Comparison of ENCODE assay signal across 15 cellular contexts in the genomic region with DNA sequence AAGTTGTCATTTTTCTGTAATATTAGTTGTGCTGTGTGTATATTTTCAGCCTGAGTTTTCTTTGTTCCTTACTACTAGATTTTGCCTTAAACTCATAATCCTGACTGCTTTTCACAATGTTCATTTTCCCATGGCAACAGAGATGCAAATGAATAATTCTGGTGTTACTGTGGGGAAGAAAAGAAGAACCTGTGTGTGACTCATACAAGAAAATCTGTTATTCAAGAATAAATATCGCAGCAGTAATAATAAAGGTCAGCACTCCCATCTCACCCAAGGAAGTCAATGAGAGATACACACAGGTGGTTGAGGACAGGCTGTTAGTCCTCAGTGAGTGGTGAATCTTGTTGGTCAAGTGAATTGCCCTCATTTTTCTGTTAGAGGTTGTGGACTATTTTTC.
DNase-seq lines count a peak whose midpoint lies in the region; TF ChIP-seq lines count a peak whose summit lies in the region.
"Had no signal": no experiment of that assay in that cellular context is flagged by ENCODE, and none has a peak within 500 bp of the region (broad histone marks: within the 10 kb centered on the region; RNA-seq: fewer than 3 reads in every experiment).

No MANE protein-coding gene starts in this region.

- intact Hi-C loops in dorsolateral prefrontal cortex (cut with DNase I): no loop called here

- no peak overlapping the region for H3K4me3 Mint-ChIP-seq in HFFc6

- H3K27ac ChIP-seq in fibroblast of lung (ENCODE audit: insufficient read depth, low read length): no peak overlapping the region
- H3K27ac ChIP-seq in dorsolateral prefrontal cortex: peak overlapping the region in 9 of 59 donors; percentile 3 to 51 (median 23)
- H3K27ac ChIP-seq: lower lobe of right lung, ovary, skin epidermis had no signal

- no peak overlapping the region for H3K4me3 ChIP-seq in fibroblast of lung (replicated peaks in 1 of 4; ENCODE audit: control extremely low read depth in 1 of 4, insufficient read depth in 1 of 4, low read depth in 3 of 4, low read length in 4 of 4)
- no peak overlapping the region for H3K4me3 ChIP-seq in retinal pigment epithelial cell (ENCODE audit: low read length)
- peak overlapping the region in 1 of 59 donors; percentile 28 for H3K4me3 ChIP-seq in dorsolateral prefrontal cortex
- H3K4me3 ChIP-seq: lower lobe of right lung, ovary, skin epidermis had no signal

- no peaks in the 10 kb centered on the region for H4K20me1 ChIP-seq in fibroblast of lung (ENCODE audit: control insufficient read depth, extremely low read depth, insufficient read depth, low read length)

- DNase-seq in HFFc6 (peak; percentile 61), NCI-H748 (lab: John Stamatoyannopoulos, UW; ENCODE audit: unreplicated experiment) (peak; percentile 72), fibroblast of lung (ENCODE audit: low read depth in 2 of 2) (peak; percentile 23 to 67), retinal pigment epithelial cell (ENCODE audit: low read depth) (peak; percentile 73), activated gamma-delta T cell (lab: John Stamatoyannopoulos, UW) (no peak), dorsolateral prefrontal cortex (no peak), NCI-H1436 treated with DMSO at 0.1 percent for 48 hours (lab: John Stamatoyannopoulos, UW) (no peak)
- DNase-seq: activated CD4-positive, alpha-beta T cell treated with anti-CD3 and anti-CD28 coated beads for 48 hours; activated naive CD4-positive, alpha-beta T cell treated with Interleukin-2 at 50 U/mL for 16 hours; dermis blood vessel endothelial cell; lower lobe of right lung; NCI-H1417 treated with DMSO at 0.1 percent for 48 hours; ovary; stimulated activated CD4-positive, alpha-beta T cell treated with anti-CD3 and anti-CD28 coated beads, Interleukin-4, amount 100 ng/mL, for 4 hours had no signal

- no peak overlapping the region for H3K9ac ChIP-seq in fibroblast of lung (ENCODE audit: insufficient read depth, low read length)

- H3K9me3 Mint-ChIP-seq in HFFc6: no peaks in the 10 kb centered on the region

- H3K36me3 Mint-ChIP-seq in HFFc6 (ENCODE audit: low read depth): no peaks in the 10 kb centered on the region

- no peaks in the 10 kb centered on the region for H3K27me3 Mint-ChIP-seq in HFFc6 (ENCODE audit: insufficient read depth)

- H3K79me2 ChIP-seq in fibroblast of lung (ENCODE audit: control insufficient read depth, insufficient read depth, low read length): no peaks in the 10 kb centered on the region

- H3K4me2 ChIP-seq in fibroblast of lung (ENCODE audit: extremely low read depth, insufficient read depth, low read length): no peak overlapping the region

- H3K4me1 ChIP-seq in fibroblast of lung (ENCODE audit: control insufficient read depth, extremely low read depth, insufficient read depth, low read length): no peaks in the 10 kb centered on the region
- H3K4me1 ChIP-seq: lower lobe of right lung had no signal

- no peaks in the 10 kb centered on the region for H3K36me3 ChIP-seq in fibroblast of lung (ENCODE audit: control insufficient read depth, insufficient read depth, low read length)
- H3K36me3 ChIP-seq: lower lobe of right lung, ovary had no signal

- peaks cover 31% of the 10 kb centered on the region for H3K4me1 Mint-ChIP-seq in HFFc6 (ENCODE audit: low read depth)

- H3K27me3 ChIP-seq in fibroblast of lung (ENCODE audit: control insufficient read depth, insufficient read depth, low read length) (no peaks in the 10 kb centered on the region), dorsolateral prefrontal cortex (no peaks in the 10 kb centered on the region)
- H3K27me3 ChIP-seq: ovary had no signal

- H3K9me3 ChIP-seq in fibroblast of lung (ENCODE audit: control insufficient read depth, insufficient read depth, low read depth, low read length): no peaks in the 10 kb centered on the region
- H3K9me3 ChIP-seq: lower lobe of right lung, ovary had no signal

- TF ChIP-seq CTCF in HFFc6 (IDR thresholded peaks at IDR 0.05) (no peak), fibroblast of lung (conservative IDR thresholded peaks at IDR 0.05 in 1 of 2, IDR thresholded peaks at IDR 0.05 in 1 of 2; ENCODE audit: low read depth in 1 of 2, low read length in 2 of 2) (no peak), retinal pigment epithelial cell (conservative IDR thresholded peaks at IDR 0.05; ENCODE audit: low read depth, low read length) (no peak), dorsolateral prefrontal cortex (IDR thresholded peaks at IDR 0.05 in 54 of 56, conservative IDR thresholded peaks at IDR 0.05 in 2 of 56; ENCODE audit: low read depth in 1 of 56, partially characterized antibody in 56 of 56) (no peak)

- no peak overlapping the region for H3K27ac Mint-ChIP-seq in HFFc6

- no peak overlapping the region for H2AFZ ChIP-seq in fibroblast of lung (ENCODE audit: low read length)

Comparison
In these comparisons a context has a peak if more than half of its experiments do, and no peak if none do; other contexts are left out.
1. DNase-seq: peak in HFFc6 (single experiment), NCI-H748 (single experiment), fibroblast of lung (2 of 2) and retinal pigment epithelial cell (single experiment); none in activated gamma-delta T cell (single experiment), dorsolateral prefrontal cortex (0 of 10) and NCI-H1436 treated with DMSO at 0.1 percent for 48 hours (single experiment).